ENCODE assay signal across 13 cellular contexts in genomic region chr11:8731647-8732188, GRCh38. TPM values are rescaled to one million over a fixed set of nuclear protein-coding genes. Genes with fewer than 3 reads are reported as not detected.
DNase-seq lines count a peak whose midpoint lies in the region; ATAC-seq and TF ChIP-seq lines count a peak whose summit lies in the region.
"Had no signal": no experiment of that assay in that cellular context is flagged by ENCODE, and none has a peak within 500 bp of the region (broad histone marks: within the 10 kb centered on the region; RNA-seq: fewer than 3 reads in every experiment).

No MANE protein-coding gene starts in this region.

- H3K4me1 ChIP-seq in esophagus (ENCODE audit: control insufficient read depth in 2 of 2, insufficient read depth in 2 of 2, low read length in 1 of 2) (peaks cover 10 to 14% of the 10 kb centered on the region in 2 donors), H9 (ENCODE audit: insufficient read depth, low read length) (no peaks in the 10 kb centered on the region; the same call in 1 of the 2 replicates)

- no peaks in the 10 kb centered on the region for H3K27me3 Mint-ChIP-seq in stimulated activated naive B cell treated with anti-CD40 and anti-IgM and Interleukin-4, amounts not matched to agents 10 μg/mL and 1 μg/mL and 100 μg/mL, for 72 hours
- no peaks in the 10 kb centered on the region for H3K27me3 Mint-ChIP-seq in H9 (ENCODE audit: low read depth)

- no peak overlapping the region for H2BK15ac ChIP-seq in H9 (ENCODE audit: low read depth, low read length)

- H3K4ac ChIP-seq in H9 (ENCODE audit: low read depth, low read length) = no peak overlapping the region

- peak; percentile 37 for DNase-seq in stimulated activated naive B cell treated with anti-CD40 and anti-IgM and Interleukin-4, amounts not matched to agents 10 μg/mL and 1 μg/mL and 100 μg/mL, for 72 hours
- no peak for DNase-seq in H9
- DNase-seq in posterior cingulate gyrus = no peak
- no peak for DNase-seq in NCI-H2196 (lab: John Stamatoyannopoulos, UW; ENCODE audit: unreplicated experiment)
- DNase-seq: activated CD8-positive, alpha-beta T cell treated with anti-CD3 and anti-CD28 coated beads, Interleukin-2, amount 10 ng/mL, durations not matched to agents 7 days and 5 days; activated naive CD4-positive, alpha-beta T cell treated with anti-CD3 and anti-CD28 coated beads, Interleukin-2, amount 50 U/mL, for 16 hours; MG63 had no signal

- intact Hi-C loops in posterior cingulate gyrus (cut with DNase I) = no loop called here

- peaks cover 2% of the 10 kb centered on the region for H3K23me2 ChIP-seq in H9 (ENCODE audit: insufficient read length, low read depth, low read length, poor library complexity, severe bottlenecking)

- ATAC-seq in GM18858 (IDR thresholded peaks at IDR 0.05; ENCODE audit: unreplicated experiment) (peak; percentile 11), HG03571 (IDR thresholded peaks at IDR 0.05; ENCODE audit: unreplicated experiment) (peak; percentile 39), HG02571 (IDR thresholded peaks at IDR 0.05; ENCODE audit: unreplicated experiment) (no peak)
- ATAC-seq in stimulated activated naive B cell treated with anti-CD40 and anti-IgM and Interleukin-4, amounts not matched to agents 10 μg/mL and 1 μg/mL and 100 μg/mL, for 72 hours (replicated peaks) = peak; percentile 52 to 56
- ATAC-seq: activated CD8-positive, alpha-beta T cell treated with anti-CD3 and anti-CD28 coated beads, Interleukin-2, amount 10 ng/mL, durations not matched to agents 7 days and 5 days had no signal

- H3T11ph ChIP-seq in H9 (ENCODE audit: low read length) = no peak overlapping the region

- TF ChIP-seq CTCF in H9 (conservative IDR thresholded peaks at IDR 0.05) = no peak

- peaks cover 0 to 7% of the 10 kb centered on the region in 2 donors for H3K36me3 ChIP-seq in esophagus (ENCODE audit: control insufficient read depth in 2 of 2, insufficient read depth in 2 of 2, low read length in 1 of 2)
- H3K36me3 ChIP-seq: neutrophil had no signal

- H3K4me2 ChIP-seq in H9 (ENCODE audit: insufficient read depth, insufficient read length, low read length) = no peak overlapping the region

- H2BK12ac ChIP-seq in H9 (ENCODE audit: insufficient read length, low read depth, low read length) = no peak overlapping the region

- WGBS in esophagus, 2 donors = 62 to 73% methylated on average over 3 of the region's 3 CpGs
- no CpG with 5 or more reads among the region's 3 CpGs for WGBS in H9 (ENCODE audit: extremely low coverage, insufficient read length, low lambda C conversion rate)

- no peak overlapping the region for H2AFZ ChIP-seq in H9 (ENCODE audit: low read length)

- H3K27ac ChIP-seq in esophagus (ENCODE audit: low read depth in 2 of 2, low read length in 1 of 2) (peak overlapping the region; percentile 42 to 73), H9 (ENCODE audit: insufficient read length, low read depth, low read length) (no peak overlapping the region)
- H3K27ac ChIP-seq: neutrophil had no signal

- H3K36me3 Mint-ChIP-seq in stimulated activated naive B cell treated with anti-CD40 and anti-IgM and Interleukin-4, amounts not matched to agents 10 μg/mL and 1 μg/mL and 100 μg/mL, for 72 hours = no peaks in the 10 kb centered on the region
- peaks cover 0 to 6% (median 4%) of the 10 kb centered on the region in 3 experiments; a peak in 2 of 7 replicates for H3K36me3 Mint-ChIP-seq in H9 (ENCODE audit: insufficient read depth in 1 of 3, low read depth in 3 of 3)
- H3K36me3 Mint-ChIP-seq: CD14-positive monocyte had no signal

- H3K9ac ChIP-seq in H9 (ENCODE audit: extremely low read depth, insufficient read length, low read length) = no peak overlapping the region

- peak overlapping the region; percentile 98 for H3K27ac Mint-ChIP-seq in stimulated activated naive B cell treated with anti-CD40 and anti-IgM and Interleukin-4, amounts not matched to agents 10 μg/mL and 1 μg/mL and 100 μg/mL, for 72 hours
- H3K27ac Mint-ChIP-seq in H9 = no peak overlapping the region
- H3K27ac Mint-ChIP-seq: activated CD8-positive, alpha-beta T cell treated with anti-CD3 and anti-CD28 coated beads, Interleukin-2, amount 10 ng/mL, durations not matched to agents 7 days and 5 days had no signal

- peak overlapping the region; percentile 71 to 75 for H3K4me3 Mint-ChIP-seq in stimulated activated naive B cell treated with anti-CD40 and anti-IgM and Interleukin-4, amounts not matched to agents 10 μg/mL and 1 μg/mL and 100 μg/mL, for 72 hours
- no peak overlapping the region; a peak in 1 of 5 replicates for H3K4me3 Mint-ChIP-seq in H9
- H3K4me3 Mint-ChIP-seq: activated CD8-positive, alpha-beta T cell treated with anti-CD3 and anti-CD28 coated beads, Interleukin-2, amount 10 ng/mL, durations not matched to agents 7 days and 5 days had no signal

- H2BK5ac ChIP-seq in H9 (ENCODE audit: insufficient read length, low read length) = no peak overlapping the region

- no peak overlapping the region for H3K18ac ChIP-seq in H9 (ENCODE audit: insufficient read length, low read depth, low read length)

- H4K91ac ChIP-seq in H9 (ENCODE audit: insufficient read length, low read depth, low read length) = no peak overlapping the region

- H4K5ac ChIP-seq in H9 (ENCODE audit: insufficient read length, low read depth, low read length) = no peak overlapping the region

- no peak overlapping the region for H3K56ac ChIP-seq in H9 (ENCODE audit: insufficient read length, low read depth, low read length)

- no peaks in the 10 kb centered on the region for H3K27me3 ChIP-seq in esophagus (ENCODE audit: control insufficient read depth in 1 of 2, insufficient read depth in 2 of 2, low read length in 2 of 2)
- H3K27me3 ChIP-seq in H9 (ENCODE audit: insufficient read depth, low read length) = no peaks in the 10 kb centered on the region
- H3K27me3 ChIP-seq: MG63, neutrophil had no signal

- no peak overlapping the region for H4K8ac ChIP-seq in H9 (replicated peaks; ENCODE audit: insufficient read length, low read depth, low read length)

- H3K9me3 Mint-ChIP-seq in stimulated activated naive B cell treated with anti-CD40 and anti-IgM and Interleukin-4, amounts not matched to agents 10 μg/mL and 1 μg/mL and 100 μg/mL, for 72 hours = no peaks in the 10 kb centered on the region
- no peaks in the 10 kb centered on the region for H3K9me3 Mint-ChIP-seq in H9

- H4K20me1 ChIP-seq in H9 (ENCODE audit: control insufficient read depth, insufficient read depth, insufficient read length) = no peaks in the 10 kb centered on the region

- no peak overlapping the region for H2BK20ac ChIP-seq in H9 (ENCODE audit: low read depth, low read length, poor library complexity, severe bottlenecking)

- no peaks in the 10 kb centered on the region for H3K9me3 ChIP-seq in esophagus (ENCODE audit: control insufficient read depth in 2 of 2, insufficient read depth in 1 of 2, low read depth in 1 of 2, low read length in 1 of 2)
- no peaks in the 10 kb centered on the region for H3K9me3 ChIP-seq in H9 (ENCODE audit: control insufficient read depth, low read depth, low read length)
- H3K9me3 ChIP-seq: MG63, neutrophil had no signal

- no peak overlapping the region for H2AK5ac ChIP-seq in H9 (ENCODE audit: insufficient read length, low read length)

- no peak overlapping the region for H3K23ac ChIP-seq in H9 (ENCODE audit: insufficient read length, low read depth, low read length)

- no peak overlapping the region for H2BK120ac ChIP-seq in H9 (ENCODE audit: low read depth, low read length, poor library complexity, severe bottlenecking)

- H3K79me2 ChIP-seq in H9 (ENCODE audit: insufficient read depth, low read length) = no peaks in the 10 kb centered on the region

- peaks cover 32 to 43% of the 10 kb centered on the region in 2 donors for H3K4me1 Mint-ChIP-seq in stimulated activated naive B cell treated with anti-CD40 and anti-IgM and Interleukin-4, amounts not matched to agents 10 μg/mL and 1 μg/mL and 100 μg/mL, for 72 hours
- H3K4me1 Mint-ChIP-seq in H9 = peaks cover 6 to 12% of the 10 kb centered on the region in 2 experiments; a peak in 2 of 4 replicates

- no peak overlapping the region for H3K14ac ChIP-seq in H9 (ENCODE audit: insufficient read depth, low read length)

- H3K79me1 ChIP-seq in H9 (ENCODE audit: insufficient read depth, low read depth, low read length, poor library complexity, severe bottlenecking) = no peaks in the 10 kb centered on the region

- no peak overlapping the region for H3K4me3 ChIP-seq in esophagus (ENCODE audit: low read depth in 1 of 2, low read length in 2 of 2)
- H3K4me3 ChIP-seq: MG63 had no signal

RNA-seq across cellular contexts. Expression of gene RPL27A, which starts 49.1 kb away (rescaled TPM):
- polyA plus RNA-seq in esophagus = 1,000 to 10,000 TPM; 2,629 to 4,238 TPM
- total RNA-seq in H9 (2021) = 1,150 and 1,152 TPM in 2 replicates

RNA-seq across cellular contexts. Expression of gene TRIM66, which starts 49.3 kb away (rescaled TPM):
- polyA plus RNA-seq in esophagus = 1 to 10 TPM; 2.0 to 4.8 TPM
- total RNA-seq in H9 (2021) = 2.0 and 2.1 TPM in 2 replicates

Comparison
In these comparisons a context has a peak if more than half of its experiments do, and no peak if none do; other contexts are left out.
1. H3K4me3 Mint-ChIP-seq: peak in stimulated activated naive B cell treated with anti-CD40 and anti-IgM and Interleukin-4, amounts not matched to agents 10 μg/mL and 1 μg/mL and 100 μg/mL, for 72 hours (2 of 2); none in H9 (0 of 2).